1 cellular context compared by ENCODE assay signal in genomic region chr17:19703106-19703775, GRCh38.
TF ChIP-seq lines count a peak whose summit lies in the region.

No MANE protein-coding gene starts in this region.

TF ChIP-seq in SK-N-SH, 30 proteins besides CTCF, POLR2A, EP300 and RAD21 (continued from another document):
- no peak for TF ChIP-seq REST (IDR thresholded peaks at IDR 0.05; ENCODE audit: low read depth, low read length)
